Comparison of ENCODE assay signal across 34 cellular contexts in the genomic region with DNA sequence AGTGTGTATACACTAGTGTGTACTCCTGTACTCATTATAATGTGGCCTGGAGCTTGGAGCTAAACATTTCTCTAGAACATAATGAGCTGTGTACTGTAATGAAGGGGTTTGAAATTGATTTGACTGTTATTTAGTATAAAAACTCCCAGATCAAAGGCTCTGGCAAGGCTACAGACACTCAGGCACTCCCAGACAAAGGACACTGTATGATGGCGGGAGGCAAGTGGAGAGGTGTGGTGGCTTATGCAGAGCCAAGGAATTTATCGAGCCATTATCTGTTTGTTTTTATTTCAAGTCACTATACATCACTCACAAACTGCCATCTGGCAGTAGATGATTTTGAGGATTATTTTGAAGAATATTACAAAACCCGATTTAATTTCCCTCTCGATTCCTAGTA.
A peak's percentile ranks its signal among the peaks of the same experiment; 100 is the strongest.
DNase-seq lines count a peak whose midpoint lies in the region; ATAC-seq and TF ChIP-seq lines count a peak whose summit lies in the region.
"Had no signal": no experiment of that assay in that cellular context is flagged by ENCODE, and none has a peak within 500 bp of the region (broad histone marks: within the 10 kb centered on the region; RNA-seq: fewer than 3 reads in every experiment).

No MANE protein-coding gene starts in this region.

- no peaks in the 10 kb centered on the region for H3K36me3 Mint-ChIP-seq in Calu3 (ENCODE audit: insufficient read depth, unreplicated experiment)
- H3K36me3 Mint-ChIP-seq: mesothelial cell of epicardium; naive thymus-derived CD8-positive, alpha-beta T cell; stimulated activated effector memory CD8-positive, alpha-beta T cell treated with anti-CD3 and anti-CD28 coated beads, Interleukin-12 subunit alpha, Interleukin-12 subunit beta, amount 100 ng/mL, for 72 hours had no signal

- ATAC-seq in GM18502 (IDR thresholded peaks at IDR 0.05; ENCODE audit: poor library complexity, unreplicated experiment) (no peak), HG03039 (IDR thresholded peaks at IDR 0.05; ENCODE audit: unreplicated experiment) (no peak)
- ATAC-seq: activated CD8-positive, alpha-beta T cell treated with anti-CD3 and anti-CD28 coated beads for 36 hours; body of pancreas; foreskin keratinocyte; heart left ventricle; naive thymus-derived CD8-positive, alpha-beta T cell; Right ventricle myocardium inferior; stimulated activated effector memory CD8-positive, alpha-beta T cell treated with anti-CD3 and anti-CD28 coated beads, Interleukin-12 subunit alpha, Interleukin-12 subunit beta, amount 100 ng/mL, for 72 hours had no signal

- peak overlapping the region; percentile 12 for H3K4me3 Mint-ChIP-seq in Calu3 (ENCODE audit: low read depth, unreplicated experiment)
- H3K4me3 Mint-ChIP-seq: activated CD8-positive, alpha-beta T cell treated with anti-CD3 and anti-CD28 coated beads for 36 hours; activated naive CD4-positive, alpha-beta T cell treated with anti-CD3 and anti-CD28 coated beads for 36 hours; mesothelial cell of epicardium; naive thymus-derived CD8-positive, alpha-beta T cell; stimulated activated effector memory CD8-positive, alpha-beta T cell treated with anti-CD3 and anti-CD28 coated beads, Interleukin-12 subunit alpha, Interleukin-12 subunit beta, amount 100 ng/mL, for 72 hours; T-helper 2 cell treated with Interferon-gamma antibody and Interleukin-4, amounts not matched to agents 5 μg/mL and 100 μg/mL, for 36 hours had no signal

- no peaks in the 10 kb centered on the region for H3K9me3 Mint-ChIP-seq in Calu3 (ENCODE audit: low read depth, unreplicated experiment)
- H3K9me3 Mint-ChIP-seq: activated CD8-positive, alpha-beta T cell treated with anti-CD3 and anti-CD28 coated beads for 36 hours; stimulated activated effector memory CD8-positive, alpha-beta T cell treated with anti-CD3 and anti-CD28 coated beads, Interleukin-12 subunit alpha, Interleukin-12 subunit beta, amount 100 ng/mL, for 72 hours; T-helper 2 cell treated with Interferon-gamma antibody and Interleukin-4, amounts not matched to agents 5 μg/mL and 100 μg/mL, for 36 hours had no signal

- DNase-seq in Calu3 (peak; percentile 29), SK-N-DZ (ENCODE audit: low spot score) (peak; percentile 58), mucosa of gallbladder (ENCODE audit: low spot score) (peak; percentile 31), ascending aorta (ENCODE audit: low spot score in 2 of 2) (no peak), NOMO-1 treated with DMSO at 0.1 percent for 48 hours (lab: John Stamatoyannopoulos, UW; ENCODE audit: unreplicated experiment) (no peak)
- DNase-seq: activated CD8-positive, alpha-beta memory T cell treated with anti-CD3 and anti-CD28 coated beads, Interleukin-2, amount 50 U/mL, for 48 hours; activated CD8-positive, alpha-beta T cell treated with anti-CD3 and anti-CD28 coated beads for 36 hours; activated naive CD4-positive, alpha-beta T cell treated with anti-CD3 and anti-CD28 coated beads for 36 hours; body of pancreas; Caco-2; DMS79; esophagus squamous epithelium; foreskin keratinocyte; HCEC 1CT; heart left ventricle; Kasumi-1; kidney; naive thymus-derived CD8-positive, alpha-beta T cell; NCI-H1436; NCI-H446 treated with DMSO at 0.1 percent for 48 hours; ovary; PC-9; stimulated activated CD4-positive, alpha-beta T cell treated with anti-CD3 and anti-CD28 coated beads, Interleukin-15, amount 100 ng/mL, for 24 hours; substantia nigra; upper lobe of left lung had no signal

- H3K9ac ChIP-seq in HUES64 (ENCODE audit: low read depth, low read length) = no peak overlapping the region

- H3K4me3 ChIP-seq in HUES64 (ENCODE audit: low read length) (no peak overlapping the region), ascending aorta (no peak overlapping the region)
- H3K4me3 ChIP-seq: body of pancreas, dorsolateral prefrontal cortex, esophagus squamous epithelium, heart left ventricle, ovary, PC-9, upper lobe of left lung had no signal

- WGBS in HUES64 = 87% methylated on average over 3 of the region's 4 CpGs

- no TSS peak for BruUV-seq in Calu3 (replicated peaks; lab: Mats Ljungman, UMichigan)

- H3K27ac Mint-ChIP-seq in Calu3 (ENCODE audit: unreplicated experiment) = peak overlapping the region; percentile 12
- H3K27ac Mint-ChIP-seq: activated CD8-positive, alpha-beta T cell treated with anti-CD3 and anti-CD28 coated beads for 36 hours; activated naive CD4-positive, alpha-beta T cell treated with anti-CD3 and anti-CD28 coated beads for 36 hours; naive thymus-derived CD8-positive, alpha-beta T cell; stimulated activated effector memory CD8-positive, alpha-beta T cell treated with anti-CD3 and anti-CD28 coated beads, Interleukin-12 subunit alpha, Interleukin-12 subunit beta, amount 100 ng/mL, for 72 hours; T-helper 2 cell treated with Interferon-gamma antibody and Interleukin-4, amounts not matched to agents 5 μg/mL and 100 μg/mL, for 36 hours had no signal

- intact Hi-C loops in Calu3 (cut with micrococcal nuclease; ENCODE audit: unreplicated experiment) (no loop called here), ascending aorta (cut with DNase I) (no loop called here)

- no peaks in the 10 kb centered on the region for H3K27me3 Mint-ChIP-seq in Calu3 (ENCODE audit: unreplicated experiment)
- H3K27me3 Mint-ChIP-seq: activated CD8-positive, alpha-beta T cell treated with anti-CD3 and anti-CD28 coated beads for 36 hours had no signal

- H3K9me3 ChIP-seq in HUES64 (ENCODE audit: insufficient read depth, low read depth, low read length) (no peaks in the 10 kb centered on the region), ascending aorta (no peaks in the 10 kb centered on the region)
- H3K9me3 ChIP-seq: body of pancreas, Caco-2, esophagus squamous epithelium, heart left ventricle, ovary, upper lobe of left lung had no signal

- H3K4me1 ChIP-seq in HUES64 (ENCODE audit: insufficient read depth, low read length) = peaks cover 56% of the 10 kb centered on the region
- H3K4me1 ChIP-seq in ascending aorta = no peaks in the 10 kb centered on the region
- H3K4me1 ChIP-seq: body of pancreas, Caco-2, esophagus squamous epithelium, foreskin keratinocyte, heart left ventricle, upper lobe of left lung had no signal

- H3K27ac ChIP-seq in HUES64 (ENCODE audit: low read depth, low read length) (peak overlapping the region; percentile 57; the same call in 1 of the 2 replicates), ascending aorta (no peak overlapping the region)
- H3K27ac ChIP-seq: body of pancreas, C4-2B, dorsolateral prefrontal cortex, esophagus squamous epithelium, foreskin keratinocyte, heart left ventricle, ovary, PC-9, upper lobe of left lung had no signal

- H3K4me1 Mint-ChIP-seq in Calu3 (ENCODE audit: low read depth, unreplicated experiment) = peaks cover 9% of the 10 kb centered on the region
- H3K4me1 Mint-ChIP-seq: stimulated activated effector memory CD8-positive, alpha-beta T cell treated with anti-CD3 and anti-CD28 coated beads, Interleukin-12 subunit alpha, Interleukin-12 subunit beta, amount 100 ng/mL, for 72 hours had no signal

- CTCF ChIA-PET in Calu3 (lab: Charles Lee) = no interaction called here

- no peaks in the 10 kb centered on the region for H3K36me3 ChIP-seq in HUES64 (ENCODE audit: insufficient read depth, low read length)
- H3K36me3 ChIP-seq in ascending aorta = no peaks in the 10 kb centered on the region
- H3K36me3 ChIP-seq: esophagus squamous epithelium, heart left ventricle, ovary, upper lobe of left lung had no signal

- H3K27me3 ChIP-seq in HUES64 (ENCODE audit: insufficient read depth, low read length) (no peaks in the 10 kb centered on the region), ascending aorta (no peaks in the 10 kb centered on the region)
- H3K27me3 ChIP-seq: body of pancreas, dorsolateral prefrontal cortex, esophagus squamous epithelium, foreskin keratinocyte, heart left ventricle, ovary, upper lobe of left lung had no signal

- TF ChIP-seq CTCF in Calu3 (IDR thresholded peaks at IDR 0.05; ENCODE audit: unreplicated experiment) (no peak), ascending aorta (IDR thresholded peaks at IDR 0.05) (no peak)

Comparison
In these comparisons a context has a peak if more than half of its experiments do, and no peak if none do; other contexts are left out.
1. DNase-seq: peak in Calu3 (single experiment), SK-N-DZ (single experiment) and mucosa of gallbladder (single experiment); none in ascending aorta (0 of 2) and NOMO-1 treated with DMSO at 0.1 percent for 48 hours (single experiment).